18 cellular contexts compared by ENCODE assay signal in genomic region chr1:40684669-40685068, GRCh38.
"Had no signal": no experiment of that assay in that cellular context is flagged by ENCODE, and none has a peak within 500 bp of the region (broad histone marks: within the 10 kb centered on the region; RNA-seq: fewer than 3 reads in every experiment).

No MANE protein-coding gene starts in this region.

- H3K27me3 Mint-ChIP-seq: naive B cell; stimulated activated naive CD8-positive, alpha-beta T cell treated with anti-CD3 and anti-CD28 coated beads, Interleukin-15, Interleukin-2, amounts not matched to agents 100 ng/mL and 50 ng/mL, for 24 hours had no signal

- H3K9me3 Mint-ChIP-seq: brain; naive B cell; stimulated activated naive CD8-positive, alpha-beta T cell treated with anti-CD3 and anti-CD28 coated beads, Interleukin-15, Interleukin-2, amounts not matched to agents 100 ng/mL and 50 ng/mL, for 24 hours had no signal

- H3K9me3 ChIP-seq: lower lobe of right lung, tibial artery had no signal

- ATAC-seq: activated naive CD4-positive, alpha-beta T cell treated with anti-CD3 and anti-CD28 coated beads, Interleukin-2, amount 50 U/mL, for 72 hours; foreskin keratinocyte; left lobe of liver; lower lobe of right lung; right cardiac atrium; WTC11 had no signal

- H3K27me3 ChIP-seq: foreskin keratinocyte, tibial artery had no signal

- H3K27ac Mint-ChIP-seq: activated naive CD4-positive, alpha-beta T cell treated with anti-CD3 and anti-CD28 coated beads, Interleukin-2, amount 50 U/mL, for 72 hours; brain; stimulated activated naive CD8-positive, alpha-beta T cell treated with anti-CD3 and anti-CD28 coated beads, Interleukin-15, Interleukin-2, amounts not matched to agents 100 ng/mL and 50 ng/mL, for 24 hours; WTC11 had no signal

- H3K27ac ChIP-seq: foreskin keratinocyte, lower lobe of right lung, parathyroid adenoma, tibial artery had no signal

- H2AFZ ChIP-seq: parathyroid adenoma had no signal

- H3K79me2 ChIP-seq: parathyroid adenoma had no signal

- DNase-seq: activated T-cell treated with anti-CD3 and anti-CD28 coated beads, Interleukin-2, amount 50 U/mL, for 1 hour; aorta; effector CD8-positive, alpha-beta T cell; foreskin keratinocyte; kidney; lower lobe of right lung; naive B cell; nucleus accumbens; right cardiac atrium; stimulated activated CD4-positive, alpha-beta T cell treated with anti-CD3 and anti-CD28 coated beads, Interleukin-12 subunit alpha, Interleukin-12 subunit beta, amount 100 ng/mL, for 4 hours; stimulated activated CD4-positive, alpha-beta T cell treated with anti-CD3 and anti-CD28 coated beads, Interleukin-4, amount 100 ng/mL, for 4 hours; tibial artery had no signal

- H3K4me3 Mint-ChIP-seq: brain; naive B cell; stimulated activated naive CD8-positive, alpha-beta T cell treated with anti-CD3 and anti-CD28 coated beads, Interleukin-15, Interleukin-2, amounts not matched to agents 100 ng/mL and 50 ng/mL, for 24 hours; WTC11 had no signal

- H3K9ac ChIP-seq: parathyroid adenoma had no signal

- H3K4me3 ChIP-seq: lower lobe of right lung, tibial artery had no signal

- H3K36me3 ChIP-seq: lower lobe of right lung had no signal

- H3K4me1 ChIP-seq: foreskin keratinocyte, lower lobe of right lung, parathyroid adenoma, tibial artery had no signal
